Comparison of ENCODE assay signal across 8 cellular contexts in genomic region chr15:55407631-55407948, GRCh38. TPM values are rescaled to one million over a fixed set of nuclear protein-coding genes. Genes with fewer than 3 reads are reported as not detected.
DNase-seq lines count a peak whose midpoint lies in the region; ATAC-seq and TF ChIP-seq lines count a peak whose summit lies in the region.

No MANE protein-coding gene starts in this region.

- peak overlapping the region; percentile 93 for H3K27ac Mint-ChIP-seq in nephron progenitor cell

- ATAC-seq in HG02678 (IDR thresholded peaks at IDR 0.05; ENCODE audit: unreplicated experiment), result peak; percentile 0

- H3K4me3 Mint-ChIP-seq in nephron progenitor cell, result peak overlapping the region; percentile 97

- no peak for DNase-seq in GM12864 (ENCODE audit: low read depth)
- no peak for DNase-seq in SK-N-MC (ENCODE audit: low read depth, low spot score)
- DNase-seq in epithelial cell of proximal tubule (ENCODE audit: low read depth), result no peak
- DNase-seq in nephron progenitor cell, result peak; percentile 4
- no peak for DNase-seq in NCI-H1105 treated with DMSO at 0.1 percent for 48 hours (lab: John Stamatoyannopoulos, UW)
- DNase-seq in CD1c-positive myeloid dendritic cell (ENCODE audit: extremely low spot score), result no peak
- no peak for DNase-seq in activated CD4-positive, alpha-beta T cell treated with anti-CD3 and anti-CD28 coated beads, Interleukin-2, amount 50 U/mL, for 1 hour

- H3K36me3 ChIP-seq in SK-N-MC (ENCODE audit: insufficient read depth, low read length), result no peaks in the 10 kb centered on the region

- H3K36me3 Mint-ChIP-seq in nephron progenitor cell (ENCODE audit: low read depth), result no peaks in the 10 kb centered on the region

- TF ChIP-seq CTCF in GM12864 (IDR thresholded peaks at IDR 0.05; ENCODE audit: low read depth, low read length, missing control alignments) (no peak), epithelial cell of proximal tubule (conservative IDR thresholded peaks at IDR 0.05; ENCODE audit: low read depth, low read length) (no peak), nephron progenitor cell (IDR thresholded peaks at IDR 0.05) (no peak)

- no peaks in the 10 kb centered on the region for H3K9me3 ChIP-seq in SK-N-MC (ENCODE audit: low read depth, low read length)

- H3K4me1 Mint-ChIP-seq in nephron progenitor cell, result peaks cover 19% of the 10 kb centered on the region

- H3K4me3 ChIP-seq in GM12864 (ENCODE audit: low read depth, low read length) (peak overlapping the region; percentile 79), SK-N-MC (peak overlapping the region; percentile 96), epithelial cell of proximal tubule (ENCODE audit: low read depth, low read length) (peak overlapping the region; percentile 96)

- peak overlapping the region; percentile 73 for H3K9ac ChIP-seq in SK-N-MC (ENCODE audit: insufficient read length)

- no peaks in the 10 kb centered on the region for H3K27me3 Mint-ChIP-seq in nephron progenitor cell (ENCODE audit: low read depth, poor library complexity)

- H3K27ac ChIP-seq in SK-N-MC, result no peak overlapping the region

- no peaks in the 10 kb centered on the region for H3K9me3 Mint-ChIP-seq in nephron progenitor cell

RNA-seq across cellular contexts. Expression of gene CCPG1, which starts 0.6 kb away (rescaled TPM):
- total RNA-seq in epithelial cell of proximal tubule, result 17.6 and 23.8 TPM in 2 replicates

RNA-seq across cellular contexts. Expression of gene PIERCE2, which starts 0.7 kb away (rescaled TPM):
- total RNA-seq in epithelial cell of proximal tubule, result 1.4 and 3.3 TPM in 2 replicates
